Comparison of ENCODE assay signal across 28 cellular contexts in the genomic region with DNA sequence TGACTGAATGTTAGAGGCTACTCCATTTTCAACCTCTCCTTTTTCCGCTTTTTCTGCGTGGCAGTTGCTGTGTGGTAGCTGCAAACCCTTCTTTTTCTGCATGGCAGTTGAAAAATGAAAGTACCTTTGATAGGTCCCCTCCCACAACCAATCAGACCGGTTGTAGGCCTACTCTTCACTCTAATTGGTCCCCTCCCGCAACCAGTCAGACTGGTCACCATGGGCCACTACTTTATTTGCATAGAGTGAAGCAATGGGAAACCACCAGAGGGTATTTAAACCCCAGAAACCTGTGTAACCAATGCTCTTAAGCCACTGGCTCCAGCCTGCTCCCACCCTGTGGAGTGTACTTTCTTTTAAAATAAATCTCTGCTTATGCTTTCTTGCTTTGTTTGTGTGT.
"Had no signal": no experiment of that assay in that cellular context is flagged by ENCODE, and none has a peak within 500 bp of the region (broad histone marks: within the 10 kb centered on the region; RNA-seq: fewer than 3 reads in every experiment).

No MANE protein-coding gene starts in this region.

- DNase-seq: activated CD4-positive, alpha-beta T cell treated with anti-CD3 and anti-CD28 coated beads for 1 hour; activated CD4-positive, alpha-beta T cell treated with anti-CD3 and anti-CD28 coated beads, Interleukin-2, amount 50 U/mL, for 1 hour; activated CD8-positive, alpha-beta T cell treated with anti-CD3 and anti-CD28 coated beads for 36 hours; activated gamma-delta T cell treated with Interleukin-2 at 50 U/mL for 16 hours; activated naive CD8-positive, alpha-beta T cell treated with anti-CD3 and anti-CD28 coated beads, Interleukin-2, amount 50 U/mL, for 24 hours; activated T-cell treated with anti-CD3 and anti-CD28 coated beads, Interleukin-2, amount 50 U/mL, for 4 hours; amygdala; central memory CD4-positive, alpha-beta T cell; foreskin fibroblast; head of caudate nucleus; hippocampal formation; left cardiac atrium; naive B cell; nephron progenitor cell; pancreas; stimulated activated CD4-positive, alpha-beta T cell treated with anti-CD3 and anti-CD28 coated beads, Interleukin-15, amount 100 ng/mL, for 24 hours; stimulated activated CD4-positive, alpha-beta T cell treated with anti-CD3 and anti-CD28 coated beads, Interleukin-2, amount 100 ng/mL, for 24 hours; stimulated activated naive B cell treated with anti-CD40 and anti-IgM and Interleukin-4, amounts not matched to agents 10 μg/mL and 1 μg/mL and 100 μg/mL, for 72 hours; stomach; thyroid gland; upper lobe of left lung had no signal

- H3K9me3 ChIP-seq: breast epithelium, pancreas, right atrium auricular region, thyroid gland, upper lobe of left lung had no signal

- FAIRE-seq: endothelial cell of umbilical vein, keratinocyte, pancreas had no signal

- H3K36me3 ChIP-seq: breast epithelium, pancreas, right atrium auricular region, stomach, thyroid gland, upper lobe of left lung had no signal

- H3K27ac ChIP-seq: breast epithelium, pancreas, right atrium auricular region, stomach, thyroid gland, upper lobe of left lung had no signal

- H3K4me3 ChIP-seq: breast epithelium, pancreas, right atrium auricular region, stomach, thyroid gland, upper lobe of left lung had no signal

- H3K4me1 ChIP-seq: breast epithelium, pancreas, right atrium auricular region, stomach, thyroid gland, upper lobe of left lung had no signal

- H3K27me3 ChIP-seq: pancreas, right atrium auricular region, thyroid gland, upper lobe of left lung had no signal

- ATAC-seq: activated CD8-positive, alpha-beta T cell treated with anti-CD3 and anti-CD28 coated beads for 36 hours; activated naive CD8-positive, alpha-beta T cell treated with anti-CD3 and anti-CD28 coated beads, Interleukin-2, amount 50 U/mL, for 24 hours; activated T-cell treated with anti-CD3 and anti-CD28 coated beads, Interleukin-2, amount 50 U/mL, for 4 hours; activated T-helper 17 cell treated with anti-CD3 and anti-CD28 coated beads, Interleukin-2, amount 50 U/mL, for 72 hours; esophagus mucosa; left cardiac atrium; pancreas; stimulated activated naive B cell treated with anti-CD40 and anti-IgM and Interleukin-4, amounts not matched to agents 10 μg/mL and 1 μg/mL and 100 μg/mL, for 72 hours; WTC11 had no signal
